In genomic region chr6:106997392-106998257, GRCh38 we compare ENCODE assay signal across 9 cellular contexts. TPM values are rescaled to one million over a fixed set of nuclear protein-coding genes. Genes with fewer than 3 reads are reported as not detected.
DNase-seq lines count a peak whose midpoint lies in the region; ATAC-seq and TF ChIP-seq lines count a peak whose summit lies in the region.
"Had no signal": no experiment of that assay in that cellular context is flagged by ENCODE, and none has a peak within 500 bp of the region (broad histone marks: within the 10 kb centered on the region; RNA-seq: fewer than 3 reads in every experiment).

No MANE protein-coding gene starts in this region.

- peaks cover 4% of the 10 kb centered on the region for H3K4me1 Mint-ChIP-seq in activated CD8-positive, alpha-beta T cell treated with anti-CD3 and anti-CD28 coated beads, Interleukin-2, amount 10 ng/mL, durations not matched to agents 7 days and 5 days (ENCODE audit: low read depth)

- ATAC-seq in HG02678 (IDR thresholded peaks at IDR 0.05; ENCODE audit: unreplicated experiment) (peak; percentile 45), GM21367 (IDR thresholded peaks at IDR 0.05; ENCODE audit: unreplicated experiment) (no peak), GM18505 (IDR thresholded peaks at IDR 0.05; ENCODE audit: unreplicated experiment) (no peak)
- ATAC-seq in activated CD8-positive, alpha-beta T cell treated with anti-CD3 and anti-CD28 coated beads, Interleukin-2, amount 10 ng/mL, durations not matched to agents 7 days and 5 days, result peak; percentile 61

- H3K4me3 ChIP-seq in fibroblast of lung (replicated peaks in 1 of 4; ENCODE audit: control extremely low read depth in 1 of 4, insufficient read depth in 1 of 4, low read depth in 3 of 4, low read length in 4 of 4) (no peak overlapping the region), parathyroid adenoma (ENCODE audit: low read depth, low read length) (no peak overlapping the region)

- TF ChIP-seq CTCF in fibroblast of lung (conservative IDR thresholded peaks at IDR 0.05 in 1 of 2, IDR thresholded peaks at IDR 0.05 in 1 of 2; ENCODE audit: low read depth in 1 of 2, low read length in 2 of 2) (peak; percentile 74 to 90), parathyroid adenoma (IDR thresholded peaks at IDR 0.05) (peak; percentile 70)

- CTCF ChIA-PET in activated CD8-positive, alpha-beta T cell treated with anti-CD3 and anti-CD28 coated beads, Interleukin-2, amount 10 ng/mL, durations not matched to agents 7 days and 5 days (lab: Charles Lee), result interaction anchor here (0.6 to 3.0 kb wide), 49 partner anchors 10 to 662 kb away, joined by 3 to 21 read pairs (median 4); partner anchors contain the start of genes BEND3 and MTRES1

- H3K9me3 ChIP-seq in fibroblast of lung (ENCODE audit: control insufficient read depth, insufficient read depth, low read depth, low read length) (no peaks in the 10 kb centered on the region), parathyroid adenoma (ENCODE audit: control insufficient read depth, low read length) (no peaks in the 10 kb centered on the region)

- H3K27me3 ChIP-seq in fibroblast of lung (ENCODE audit: control insufficient read depth, insufficient read depth, low read length) (no peaks in the 10 kb centered on the region), parathyroid adenoma (ENCODE audit: control insufficient read depth, insufficient read depth, low read length) (no peaks in the 10 kb centered on the region)

- DNase-seq in DMS53 (lab: John Stamatoyannopoulos, UW) (peak; percentile 78), NCI-H774 (lab: John Stamatoyannopoulos, UW) (peak; percentile 90), fibroblast of lung (ENCODE audit: low read depth in 2 of 2) (peak; percentile 39 to 54)
- peak; percentile 67 for DNase-seq in activated CD8-positive, alpha-beta T cell treated with anti-CD3 and anti-CD28 coated beads, Interleukin-2, amount 10 ng/mL, durations not matched to agents 7 days and 5 days

- H3K27me3 Mint-ChIP-seq in activated CD8-positive, alpha-beta T cell treated with anti-CD3 and anti-CD28 coated beads, Interleukin-2, amount 10 ng/mL, durations not matched to agents 7 days and 5 days (ENCODE audit: low read depth), result no peaks in the 10 kb centered on the region

- H3K4me3 Mint-ChIP-seq in activated CD8-positive, alpha-beta T cell treated with anti-CD3 and anti-CD28 coated beads, Interleukin-2, amount 10 ng/mL, durations not matched to agents 7 days and 5 days, result no peak overlapping the region
- H3K4me3 Mint-ChIP-seq: activated naive CD8-positive, alpha-beta T cell had no signal

- no peaks in the 10 kb centered on the region for H3K79me2 ChIP-seq in fibroblast of lung (ENCODE audit: control insufficient read depth, insufficient read depth, low read length)
- no peaks in the 10 kb centered on the region for H3K79me2 ChIP-seq in parathyroid adenoma

- H3K4me1 ChIP-seq in fibroblast of lung (ENCODE audit: control insufficient read depth, extremely low read depth, insufficient read depth, low read length) (no peaks in the 10 kb centered on the region), parathyroid adenoma (no peaks in the 10 kb centered on the region)

- H3K9me3 Mint-ChIP-seq in activated CD8-positive, alpha-beta T cell treated with anti-CD3 and anti-CD28 coated beads, Interleukin-2, amount 10 ng/mL, durations not matched to agents 7 days and 5 days (ENCODE audit: insufficient read depth), result no peaks in the 10 kb centered on the region

- no peak for TF ChIP-seq POLR2A in GM18505 (IDR thresholded peaks at IDR 0.05; ENCODE audit: borderline replicate concordance, extremely low read depth, insufficient read depth, insufficient read length)

- no peak overlapping the region for H3K27ac Mint-ChIP-seq in activated CD8-positive, alpha-beta T cell treated with anti-CD3 and anti-CD28 coated beads, Interleukin-2, amount 10 ng/mL, durations not matched to agents 7 days and 5 days
- H3K27ac Mint-ChIP-seq: activated naive CD8-positive, alpha-beta T cell had no signal

- H3K36me3 Mint-ChIP-seq in activated CD8-positive, alpha-beta T cell treated with anti-CD3 and anti-CD28 coated beads, Interleukin-2, amount 10 ng/mL, durations not matched to agents 7 days and 5 days (ENCODE audit: low read depth), result no peaks in the 10 kb centered on the region
- H3K36me3 Mint-ChIP-seq: activated naive CD8-positive, alpha-beta T cell had no signal

- H3K9ac ChIP-seq in fibroblast of lung (ENCODE audit: insufficient read depth, low read length) (no peak overlapping the region), parathyroid adenoma (no peak overlapping the region)

- no peak overlapping the region for H3K4me2 ChIP-seq in fibroblast of lung (ENCODE audit: extremely low read depth, insufficient read depth, low read length)
- H3K4me2 ChIP-seq in parathyroid adenoma (ENCODE audit: low read length), result no peak overlapping the region

- POLR2A ChIA-PET in activated CD8-positive, alpha-beta T cell treated with anti-CD3 and anti-CD28 coated beads, Interleukin-2, amount 10 ng/mL, durations not matched to agents 7 days and 5 days (lab: Charles Lee), result no interaction called here

- no peaks in the 10 kb centered on the region for H4K20me1 ChIP-seq in fibroblast of lung (ENCODE audit: control insufficient read depth, extremely low read depth, insufficient read depth, low read length)

- H3K36me3 ChIP-seq in fibroblast of lung (ENCODE audit: control insufficient read depth, insufficient read depth, low read length) (no peaks in the 10 kb centered on the region), parathyroid adenoma (ENCODE audit: control insufficient read depth, insufficient read depth, low read length) (no peaks in the 10 kb centered on the region)

- H3K27ac ChIP-seq in fibroblast of lung (ENCODE audit: insufficient read depth, low read length) (no peak overlapping the region), parathyroid adenoma (no peak overlapping the region)

- no peak overlapping the region for H2AFZ ChIP-seq in fibroblast of lung (ENCODE audit: low read length)
- H2AFZ ChIP-seq in parathyroid adenoma, result peak overlapping the region; percentile 61

RNA-seq across cellular contexts. Expression of gene CD24, which starts 23.1 kb away (rescaled TPM):
- not detected for total RNA-seq in activated CD8-positive, alpha-beta T cell treated with anti-CD3 and anti-CD28 coated beads, Interleukin-2, amount 10 ng/mL, durations not matched to agents 7 days and 5 days
- 0.17 and 0.26 TPM in 2 replicates for total RNA-seq in fibroblast of lung
- polyA plus RNA-seq in fibroblast of lung, result 0.19 and 0.69 TPM in 2 replicates
- 0.08 and 0.52 TPM in 2 replicates for polyA plus RNA-seq in fibroblast of lung (2012)
- 1.1 TPM in 1 of 2 replicates, not detected in the other for polyA minus RNA-seq in fibroblast of lung (ENCODE audit: low replicate concordance)

RNA-seq across cellular contexts. Expression of gene MTRES1, which starts 30.4 kb away (rescaled TPM):
- total RNA-seq in activated CD8-positive, alpha-beta T cell treated with anti-CD3 and anti-CD28 coated beads, Interleukin-2, amount 10 ng/mL, durations not matched to agents 7 days and 5 days, result 10 to 100 TPM; 14.8 to 18.1 TPM
- 15.4 and 16.4 TPM in 2 replicates for total RNA-seq in fibroblast of lung
- 16.5 and 16.8 TPM in 2 replicates for polyA plus RNA-seq in fibroblast of lung
- 21.5 and 22.9 TPM in 2 replicates for polyA plus RNA-seq in fibroblast of lung (2012)
- polyA minus RNA-seq in fibroblast of lung (ENCODE audit: low replicate concordance), result 1.0 and 3.1 TPM in 2 replicates

Comparison
In these comparisons a context has a peak if more than half of its experiments do, and no peak if none do; other contexts are left out.
1. ATAC-seq: peak in HG02678 (single experiment) and activated CD8-positive, alpha-beta T cell treated with anti-CD3 and anti-CD28 coated beads, Interleukin-2, amount 10 ng/mL, durations not matched to agents 7 days and 5 days (single experiment); none in GM21367 (single experiment) and GM18505 (single experiment).
2. Peak in every context shown above with its lines, with median percentiles within 50 percentile points of each other: DNase-seq.